Comparison of ENCODE assay signal across 1 cellular context in the genomic region with DNA sequence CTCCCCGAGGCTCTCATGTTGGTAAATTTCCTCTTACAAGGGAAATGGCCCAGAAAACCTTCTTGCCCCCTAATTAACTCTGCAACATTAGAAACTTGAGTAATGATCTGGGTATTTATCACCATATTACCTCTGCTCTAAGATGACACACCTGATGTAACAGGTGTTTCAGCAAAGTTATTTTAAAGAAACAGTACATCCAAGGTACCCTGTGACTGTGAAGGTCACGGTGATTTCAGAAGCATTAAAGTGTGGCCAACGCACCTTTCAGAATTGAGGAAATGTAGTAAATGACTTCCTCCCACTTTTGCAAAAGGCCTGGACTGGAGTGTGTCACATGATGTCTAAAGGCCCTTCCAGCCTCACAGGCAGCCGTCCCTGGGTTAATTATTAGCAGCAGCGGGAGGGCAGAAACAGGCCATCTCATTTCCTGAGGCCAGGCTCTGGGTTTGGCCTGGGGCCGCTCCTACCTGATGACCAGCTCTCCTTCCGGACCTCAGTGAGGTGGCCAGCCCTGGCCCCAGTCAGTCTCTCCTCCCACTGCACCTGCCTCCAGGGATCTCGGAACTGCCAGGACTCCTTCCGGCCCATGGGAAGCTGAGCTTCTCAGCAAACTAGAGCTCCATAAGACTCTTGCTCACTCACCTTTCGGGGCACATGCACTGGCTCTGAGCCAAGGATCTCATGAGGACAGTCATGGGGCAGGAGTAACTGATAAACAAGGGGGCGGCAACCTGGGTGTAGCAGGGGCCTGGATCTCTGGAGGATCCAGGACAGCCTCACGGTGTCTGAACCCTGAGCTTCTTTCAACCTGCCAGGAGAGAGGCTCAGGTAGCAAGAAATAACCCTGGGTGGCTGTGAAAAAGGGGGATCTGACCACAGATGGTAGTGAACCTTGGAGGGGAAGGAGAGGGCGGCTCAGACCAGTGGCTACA.
TF ChIP-seq lines count a peak whose summit lies in the region.

No MANE protein-coding gene starts in this region.

TF ChIP-seq in HEK293, 187 proteins besides CTCF, POLR2A, EP300 and RAD21 (continued from another document):
- TF ChIP-seq, protein P1, sequence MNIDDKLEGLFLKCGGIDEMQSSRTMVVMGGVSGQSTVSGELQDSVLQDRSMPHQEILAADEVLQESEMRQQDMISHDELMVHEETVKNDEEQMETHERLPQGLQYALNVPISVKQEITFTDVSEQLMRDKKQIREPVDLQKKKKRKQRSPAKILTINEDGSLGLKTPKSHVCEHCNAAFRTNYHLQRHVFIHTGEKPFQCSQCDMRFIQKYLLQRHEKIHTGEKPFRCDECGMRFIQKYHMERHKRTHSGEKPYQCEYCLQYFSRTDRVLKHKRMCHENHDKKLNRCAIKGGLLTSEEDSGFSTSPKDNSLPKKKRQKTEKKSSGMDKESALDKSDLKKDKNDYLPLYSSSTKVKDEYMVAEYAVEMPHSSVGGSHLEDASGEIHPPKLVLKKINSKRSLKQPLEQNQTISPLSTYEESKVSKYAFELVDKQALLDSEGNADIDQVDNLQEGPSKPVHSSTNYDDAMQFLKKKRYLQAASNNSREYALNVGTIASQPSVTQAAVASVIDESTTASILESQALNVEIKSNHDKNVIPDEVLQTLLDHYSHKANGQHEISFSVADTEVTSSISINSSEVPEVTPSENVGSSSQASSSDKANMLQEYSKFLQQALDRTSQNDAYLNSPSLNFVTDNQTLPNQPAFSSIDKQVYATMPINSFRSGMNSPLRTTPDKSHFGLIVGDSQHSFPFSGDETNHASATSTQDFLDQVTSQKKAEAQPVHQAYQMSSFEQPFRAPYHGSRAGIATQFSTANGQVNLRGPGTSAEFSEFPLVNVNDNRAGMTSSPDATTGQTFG (tag by site-specific recombination; IDR thresholded peaks at IDR 0.05; ENCODE audit: borderline replicate concordance): no peak
- TF ChIP-seq BCL11A (tag by site-specific recombination; IDR thresholded peaks at IDR 0.05; ENCODE audit: low read depth) (no peak), MEIS1 (CRISPR knock-in tag; IDR thresholded peaks at IDR 0.05; ENCODE audit: borderline replicate concordance) (no peak), SP7 (tag by site-specific recombination; IDR thresholded peaks at IDR 0.05) (peak; percentile 90), ZNF629 (tag by site-specific recombination; IDR thresholded peaks at IDR 0.05) (peak; percentile 30; the same call in 1 of the 2 replicates), ZBTB21 (tag by site-specific recombination; IDR thresholded peaks at IDR 0.05) (no peak), ZNF248 (tag by site-specific recombination; IDR thresholded peaks at IDR 0.05) (no peak), ZEB2 (tag by site-specific recombination; IDR thresholded peaks at IDR 0.05) (0 out of 2 replicates have a peak, but pooled peaks have one; percentile 30), ZNF23 (tag by site-specific recombination; IDR thresholded peaks at IDR 0.05; ENCODE audit: borderline replicate concordance) (no peak), ZNF585B (tag by site-specific recombination; IDR thresholded peaks at IDR 0.05) (no peak), GLI2 (tag by site-specific recombination; IDR thresholded peaks at IDR 0.05; ENCODE audit: borderline replicate concordance, low read depth) (no peak), ZNF549 (tag by site-specific recombination; IDR thresholded peaks at IDR 0.05) (no peak), ZNF133 (tag by site-specific recombination; IDR thresholded peaks at IDR 0.05) (no peak), ZNF175 (tag by site-specific recombination; IDR thresholded peaks at IDR 0.05) (no peak), SCRT2 (tag by site-specific recombination; IDR thresholded peaks at IDR 0.05) (peak; percentile 96), ZNF112 (tag by site-specific recombination; IDR thresholded peaks at IDR 0.05) (no peak), YY2 (tag by site-specific recombination; IDR thresholded peaks at IDR 0.05) (no peak), ZBTB7A (tag by site-specific recombination; IDR thresholded peaks at IDR 0.05; ENCODE audit: low read depth) (no peak), ZNF341 (tag by site-specific recombination; IDR thresholded peaks at IDR 0.05; ENCODE audit: low read depth) (peak; percentile 42; the same call in 1 of the 2 replicates), ZNF391 (tag by site-specific recombination; IDR thresholded peaks at IDR 0.05; ENCODE audit: borderline replicate concordance, low read depth) (no peak), ZNF266 (tag by site-specific recombination; IDR thresholded peaks at IDR 0.05; ENCODE audit: low read depth) (no peak), SP3 (tag by site-specific recombination; IDR thresholded peaks at IDR 0.05) (no peak), YY1 (tag by site-specific recombination; IDR thresholded peaks at IDR 0.05) (no peak), TCF7L2 (IDR thresholded peaks at IDR 0.05; ENCODE audit: borderline replicate concordance, low read depth, low read length) (no peak), ZNF366 (tag by site-specific recombination; conservative IDR thresholded peaks at IDR 0.05) (peak; percentile 73), ZNF274 (IDR thresholded peaks at IDR 0.05; ENCODE audit: low read length) (no peak), ZNF274 (tag by site-specific recombination; IDR thresholded peaks at IDR 0.05; ENCODE audit: borderline replicate concordance) (no peak), SP2 (tag by site-specific recombination; IDR thresholded peaks at IDR 0.05) (no peak), GLIS1 (tag by site-specific recombination; IDR thresholded peaks at IDR 0.05) (0 out of 2 replicates have a peak, but pooled peaks have one; percentile 7), ZNF394 (tag by site-specific recombination; IDR thresholded peaks at IDR 0.05; ENCODE audit: borderline replicate concordance) (0 out of 2 replicates have a peak, but pooled peaks have one; percentile 11), ZBTB48 (tag by site-specific recombination; IDR thresholded peaks at IDR 0.05) (no peak), WT1 (tag by site-specific recombination; IDR thresholded peaks at IDR 0.05) (0 out of 2 replicates have a peak, but pooled peaks have one; percentile 43), ZFP69B (tag by site-specific recombination; IDR thresholded peaks at IDR 0.05) (no peak), ZNF146 (tag by site-specific recombination; IDR thresholded peaks at IDR 0.05) (no peak), KLF16 (tag by site-specific recombination; IDR thresholded peaks at IDR 0.05) (no peak)
- TF ChIP-seq, protein P2, sequence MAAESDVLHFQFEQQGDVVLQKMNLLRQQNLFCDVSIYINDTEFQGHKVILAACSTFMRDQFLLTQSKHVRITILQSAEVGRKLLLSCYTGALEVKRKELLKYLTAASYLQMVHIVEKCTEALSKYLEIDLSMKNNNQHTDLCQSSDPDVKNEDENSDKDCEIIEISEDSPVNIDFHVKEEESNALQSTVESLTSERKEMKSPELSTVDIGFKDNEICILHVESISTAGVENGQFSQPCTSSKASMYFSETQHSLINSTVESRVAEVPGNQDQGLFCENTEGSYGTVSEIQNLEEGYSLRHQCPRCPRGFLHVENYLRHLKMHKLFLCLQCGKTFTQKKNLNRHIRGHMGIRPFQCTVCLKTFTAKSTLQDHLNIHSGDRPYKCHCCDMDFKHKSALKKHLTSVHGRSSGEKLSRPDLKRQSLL (tag by site-specific recombination; IDR thresholded peaks at IDR 0.05): no peak
- TF ChIP-seq, protein P3, sequence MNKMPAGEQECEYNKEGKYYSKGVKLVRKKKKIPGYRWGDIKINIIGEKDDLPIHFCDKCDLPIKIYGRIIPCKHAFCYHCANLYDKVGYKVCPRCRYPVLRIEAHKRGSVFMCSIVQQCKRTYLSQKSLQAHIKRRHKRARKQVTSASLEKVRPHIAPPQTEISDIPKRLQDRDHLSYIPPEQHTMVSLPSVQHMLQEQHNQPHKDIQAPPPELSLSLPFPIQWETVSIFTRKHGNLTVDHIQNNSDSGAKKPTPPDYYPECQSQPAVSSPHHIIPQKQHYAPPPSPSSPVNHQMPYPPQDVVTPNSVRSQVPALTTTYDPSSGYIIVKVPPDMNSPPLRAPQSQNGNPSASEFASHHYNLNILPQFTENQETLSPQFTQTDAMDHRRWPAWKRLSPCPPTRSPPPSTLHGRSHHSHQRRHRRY (tag by site-specific recombination; IDR thresholded peaks at IDR 0.05): no peak
- TF ChIP-seq, protein P4, sequence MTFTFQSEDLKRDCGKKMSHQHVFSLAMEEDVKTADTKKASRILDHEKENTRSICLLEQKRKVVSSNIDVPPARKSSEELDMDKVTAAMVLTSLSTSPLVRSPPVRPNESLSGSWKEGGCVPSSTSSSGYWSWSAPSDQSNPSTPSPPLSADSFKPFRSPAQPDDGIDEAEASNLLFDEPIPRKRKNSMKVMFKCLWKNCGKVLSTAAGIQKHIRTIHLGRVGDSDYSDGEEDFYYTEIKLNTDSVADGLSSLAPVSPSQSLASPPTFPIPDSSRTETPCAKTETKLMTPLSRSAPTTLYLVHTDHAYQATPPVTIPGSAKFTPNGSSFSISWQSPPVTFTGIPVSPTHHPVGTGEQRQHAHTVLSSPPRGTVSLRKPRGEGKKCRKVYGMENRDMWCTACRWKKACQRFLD (tag by site-specific recombination; IDR thresholded peaks at IDR 0.05): no peak
- TF ChIP-seq, protein P5, sequence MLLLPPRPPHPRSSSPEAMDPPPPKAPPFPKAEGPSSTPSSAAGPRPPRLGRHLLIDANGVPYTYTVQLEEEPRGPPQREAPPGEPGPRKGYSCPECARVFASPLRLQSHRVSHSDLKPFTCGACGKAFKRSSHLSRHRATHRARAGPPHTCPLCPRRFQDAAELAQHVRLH (tag by site-specific recombination; IDR thresholded peaks at IDR 0.05): no peak
- TF ChIP-seq, protein P6, sequence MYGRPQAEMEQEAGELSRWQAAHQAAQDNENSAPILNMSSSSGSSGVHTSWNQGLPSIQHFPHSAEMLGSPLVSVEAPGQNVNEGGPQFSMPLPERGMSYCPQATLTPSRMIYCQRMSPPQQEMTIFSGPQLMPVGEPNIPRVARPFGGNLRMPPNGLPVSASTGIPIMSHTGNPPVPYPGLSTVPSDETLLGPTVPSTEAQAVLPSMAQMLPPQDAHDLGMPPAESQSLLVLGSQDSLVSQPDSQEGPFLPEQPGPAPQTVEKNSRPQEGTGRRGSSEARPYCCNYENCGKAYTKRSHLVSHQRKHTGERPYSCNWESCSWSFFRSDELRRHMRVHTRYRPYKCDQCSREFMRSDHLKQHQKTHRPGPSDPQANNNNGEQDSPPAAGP (tag by site-specific recombination; IDR thresholded peaks at IDR 0.05): no peak
